Comparison of ENCODE assay signal across 1 cellular context in the genomic region with DNA sequence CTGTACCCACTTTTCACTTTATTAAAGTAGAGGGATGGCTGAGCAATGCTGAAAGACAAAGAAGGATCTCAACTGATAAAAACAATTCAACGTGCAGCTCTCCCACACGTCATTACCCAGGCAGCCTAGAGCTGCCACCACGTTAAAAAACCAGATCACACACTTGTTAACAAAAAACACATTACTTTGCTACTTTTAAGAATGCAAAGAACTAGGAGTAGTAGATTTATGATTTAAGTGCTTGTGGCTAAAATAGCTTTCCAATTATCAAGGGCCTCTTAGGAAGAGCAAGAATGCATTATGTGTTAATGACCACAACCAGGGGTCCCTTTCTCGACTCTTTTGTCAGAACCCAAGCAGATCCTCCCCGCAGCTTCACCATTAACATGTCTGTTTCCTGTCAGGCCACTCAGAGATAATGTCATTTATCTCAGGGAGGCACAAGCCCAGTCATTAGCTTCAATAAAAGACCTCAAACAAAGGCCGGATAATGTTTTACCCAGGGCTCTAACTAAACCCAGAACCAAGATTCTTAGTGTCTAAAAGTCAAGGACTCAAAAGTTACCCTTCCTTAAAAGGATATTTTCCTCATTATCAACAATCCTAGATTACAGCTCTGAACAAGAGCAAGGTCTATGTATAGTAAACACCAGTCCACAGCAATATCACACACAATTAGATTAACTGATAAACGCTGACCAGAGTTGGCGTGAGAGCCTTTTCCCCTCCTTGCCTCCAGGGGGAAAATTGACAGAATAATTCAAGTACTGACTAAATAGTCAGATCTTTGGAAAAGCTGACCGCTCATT.
TF ChIP-seq lines count a peak whose summit lies in the region.

No MANE protein-coding gene starts in this region.

TF ChIP-seq in K562, 482 proteins besides CTCF, POLR2A, EP300 and RAD21 (continued from another document):
- TF ChIP-seq THAP7 (CRISPR knock-in tag; IDR thresholded peaks at IDR 0.05) (no peak), MEIS2 (IDR thresholded peaks at IDR 0.05; ENCODE audit: partially characterized antibody) (peak; percentile 16)
